In genomic region chr2:220847587-220847986, GRCh38 we compare ENCODE assay signal across 14 cellular contexts.
A peak's percentile ranks its signal among the peaks of the same experiment; 100 is the strongest.
DNase-seq lines count a peak whose midpoint lies in the region; ATAC-seq lines count a peak whose summit lies in the region.
"Had no signal": no experiment of that assay in that cellular context is flagged by ENCODE, and none has a peak within 500 bp of the region (broad histone marks: within the 10 kb centered on the region; RNA-seq: fewer than 3 reads in every experiment).

No MANE protein-coding gene starts in this region.

- H3K4me1 ChIP-seq in ACC112 (ENCODE audit: control insufficient read depth, insufficient read depth, low read length, unreplicated experiment) (peaks cover 19% of the 10 kb centered on the region), SJSA1 (replicated peaks) (no peaks in the 10 kb centered on the region)
- H3K4me1 ChIP-seq: lower lobe of right lung, spleen had no signal

- no peaks in the 10 kb centered on the region for H3K79me2 ChIP-seq in ACC112 (ENCODE audit: control insufficient read depth, insufficient read depth, low read length, unreplicated experiment)

- H3K36me3 ChIP-seq in ACC112 (ENCODE audit: insufficient read depth, low read length): no peaks in the 10 kb centered on the region
- no peaks in the 10 kb centered on the region for H3K36me3 ChIP-seq in SJSA1
- H3K36me3 ChIP-seq: lower lobe of right lung, spleen had no signal

- H3K27me3 ChIP-seq in ACC112 (ENCODE audit: insufficient read depth, low read length): no peaks in the 10 kb centered on the region
- H3K27me3 ChIP-seq in SJSA1 (replicated peaks): no peaks in the 10 kb centered on the region
- H3K27me3 ChIP-seq: spleen had no signal

- no peak overlapping the region for H3K27ac Mint-ChIP-seq in effector memory CD8-positive, alpha-beta T cell
- H3K27ac Mint-ChIP-seq: activated T-cell treated with anti-CD3 and anti-CD28 coated beads, Interleukin-2, amount 50 U/mL, for 24 hours; CD4-positive, CD25-positive, alpha-beta regulatory T cell; endodermal cell; stimulated activated naive CD8-positive, alpha-beta T cell treated with anti-CD3 and anti-CD28 coated beads, Interleukin-15, Interleukin-2, amounts not matched to agents 100 ng/mL and 50 ng/mL, for 24 hours had no signal

- peak; percentile 78 for DNase-seq in HCEC 1CT
- peak; percentile 27 to 45 for DNase-seq in SJSA1 (ENCODE audit: low read depth in 1 of 2, low spot score in 2 of 2)
- peak; percentile 88 for DNase-seq in glomerular visceral epithelial cell (ENCODE audit: extremely low spot score)
- DNase-seq in effector memory CD8-positive, alpha-beta T cell: no peak
- no peak for DNase-seq in stimulated activated CD4-positive, alpha-beta T cell treated with anti-CD3 and anti-CD28 coated beads, Interleukin-2, amount 100 ng/mL, for 48 hours
- DNase-seq in SK-N-DZ (ENCODE audit: low spot score): no peak
- DNase-seq: activated T-cell treated with anti-CD3 and anti-CD28 coated beads, Interleukin-2, amount 50 U/mL, for 24 hours; CD4-positive, CD25-positive, alpha-beta regulatory T cell; endodermal cell; lower lobe of right lung; spleen had no signal

- ATAC-seq in effector memory CD8-positive, alpha-beta T cell (replicated peaks): no peak
- no peak for ATAC-seq in GM21737 (IDR thresholded peaks at IDR 0.05; ENCODE audit: unreplicated experiment)

- H3K27ac ChIP-seq in ACC112 (ENCODE audit: low read depth, low read length) (peak overlapping the region; percentile 38; the same call in 1 of the 2 replicates), SJSA1 (no peak overlapping the region)
- H3K27ac ChIP-seq: lower lobe of right lung, spleen had no signal

- H3K9me3 Mint-ChIP-seq in effector memory CD8-positive, alpha-beta T cell: no peaks in the 10 kb centered on the region
- H3K9me3 Mint-ChIP-seq: activated T-cell treated with anti-CD3 and anti-CD28 coated beads, Interleukin-2, amount 50 U/mL, for 24 hours; stimulated activated naive CD8-positive, alpha-beta T cell treated with anti-CD3 and anti-CD28 coated beads, Interleukin-15, Interleukin-2, amounts not matched to agents 100 ng/mL and 50 ng/mL, for 24 hours had no signal

- H3K36me3 Mint-ChIP-seq in effector memory CD8-positive, alpha-beta T cell (ENCODE audit: insufficient read depth): no peaks in the 10 kb centered on the region
- H3K36me3 Mint-ChIP-seq: CD4-positive, CD25-positive, alpha-beta regulatory T cell had no signal

- H2AFZ ChIP-seq in ACC112 (ENCODE audit: low read length, unreplicated experiment): no peak overlapping the region

- H3K4me3 Mint-ChIP-seq in effector memory CD8-positive, alpha-beta T cell: no peak overlapping the region
- H3K4me3 Mint-ChIP-seq: activated T-cell treated with anti-CD3 and anti-CD28 coated beads, Interleukin-2, amount 50 U/mL, for 24 hours; CD4-positive, CD25-positive, alpha-beta regulatory T cell; endodermal cell; stimulated activated naive CD8-positive, alpha-beta T cell treated with anti-CD3 and anti-CD28 coated beads, Interleukin-15, Interleukin-2, amounts not matched to agents 100 ng/mL and 50 ng/mL, for 24 hours had no signal

- no peaks in the 10 kb centered on the region for H3K4me1 Mint-ChIP-seq in effector memory CD8-positive, alpha-beta T cell (ENCODE audit: low read depth in 2 of 2)
- H3K4me1 Mint-ChIP-seq: CD4-positive, CD25-positive, alpha-beta regulatory T cell had no signal

- peaks cover 0 to 5% of the 10 kb centered on the region in 2 donors for H3K27me3 Mint-ChIP-seq in effector memory CD8-positive, alpha-beta T cell
- H3K27me3 Mint-ChIP-seq: activated T-cell treated with anti-CD3 and anti-CD28 coated beads, Interleukin-2, amount 50 U/mL, for 24 hours; CD4-positive, CD25-positive, alpha-beta regulatory T cell; stimulated activated naive CD8-positive, alpha-beta T cell treated with anti-CD3 and anti-CD28 coated beads, Interleukin-15, Interleukin-2, amounts not matched to agents 100 ng/mL and 50 ng/mL, for 24 hours had no signal

- no peaks in the 10 kb centered on the region for H3K9me3 ChIP-seq in SJSA1 (replicated peaks)
- H3K9me3 ChIP-seq: lower lobe of right lung, spleen had no signal

- H3K4me3 ChIP-seq in ACC112 (ENCODE audit: low read depth, low read length) (no peak overlapping the region), SJSA1 (no peak overlapping the region)
- H3K4me3 ChIP-seq: lower lobe of right lung, spleen had no signal

Comparison
In these comparisons a context has a peak if more than half of its experiments do, and no peak if none do; other contexts are left out.
1. DNase-seq: peak in HCEC 1CT (single experiment), SJSA1 (2 of 2) and glomerular visceral epithelial cell (single experiment); none in effector memory CD8-positive, alpha-beta T cell (0 of 3), stimulated activated CD4-positive, alpha-beta T cell treated with anti-CD3 and anti-CD28 coated beads, Interleukin-2, amount 100 ng/mL, for 48 hours (0 of 2) and SK-N-DZ (single experiment).